8 cellular contexts compared by ENCODE assay signal in the genomic region with DNA sequence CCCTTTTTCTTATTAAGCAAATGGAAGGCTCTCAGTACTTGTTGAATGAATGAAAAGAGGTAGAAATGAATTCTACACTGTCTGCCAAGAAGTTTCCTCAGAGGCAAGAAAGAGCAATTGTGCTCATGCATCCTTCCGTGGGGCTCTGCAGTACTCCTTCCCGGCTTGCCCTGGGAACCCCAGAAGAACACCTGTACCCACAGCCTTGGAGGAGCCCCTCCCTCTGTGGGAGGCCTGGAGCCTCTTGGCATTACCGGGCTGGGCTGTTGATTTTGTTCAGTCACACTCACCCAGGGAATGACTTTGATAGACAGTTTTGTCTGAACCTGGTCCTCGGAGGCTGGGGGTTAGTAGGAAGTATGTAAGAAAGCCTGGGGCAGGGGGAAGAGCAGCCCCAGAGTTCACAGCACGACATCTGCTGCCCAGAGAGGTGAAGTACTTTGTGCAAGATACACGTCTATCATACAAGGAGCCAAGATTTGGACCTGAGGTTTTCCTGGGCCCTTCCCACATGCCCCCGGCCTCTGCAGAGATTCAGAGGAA.
A peak's percentile ranks its signal among the peaks of the same experiment; 100 is the strongest.
DNase-seq lines count a peak whose midpoint lies in the region; ATAC-seq, FAIRE-seq and TF ChIP-seq lines count a peak whose summit lies in the region.

No MANE protein-coding gene starts in this region.

- no peak overlapping the region for H2BK120ac ChIP-seq in mesenchymal stem cell (ENCODE audit: low read depth, low read length)

- 0 out of 5 replicates have a peak, but pooled peaks cover 0 to 3% of the 10 kb centered on the region in 2 experiments for H3K4me1 ChIP-seq in K562 (replicated peaks in 1 of 2; ENCODE audit: control insufficient read depth in 2 of 2, insufficient read depth in 2 of 2, low read length in 2 of 2)
- H3K4me1 ChIP-seq in mesenchymal stem cell (ENCODE audit: control insufficient read depth, insufficient read depth, low read depth, low read length), result peaks cover 11% of the 10 kb centered on the region
- H3K4me1 ChIP-seq in thyroid gland, result peaks cover 12 to 19% of the 10 kb centered on the region in 2 donors

- intact Hi-C loops in activated CD4-positive, alpha-beta T cell treated with anti-CD3 and anti-CD28 coated beads for 36 hours (cut with DNase I, micrococcal nuclease), result loop anchor here (5.0 kb wide), 2 partner anchors 92 to 97 kb away; no protein-coding TSS in a partner anchor
- intact Hi-C loops in K562 (cut with micrococcal nuclease), result no loop called here
- intact Hi-C loops in thyroid gland (cut with DNase I), result no loop called here

- H2AFZ ChIP-seq in K562 (ENCODE audit: low read depth, low read length), result peak overlapping the region; percentile 21; the same call in 1 of the 2 replicates
- no peak overlapping the region for H2AFZ ChIP-seq in mesenchymal stem cell (ENCODE audit: low read depth, low read length)

- no peak overlapping the region for H3K4me3 ChIP-seq in K562
- peak overlapping the region in 1 of 2 experiments; percentile 56 for H3K4me3 ChIP-seq in mesenchymal stem cell (ENCODE audit: insufficient read depth in 1 of 2, low read depth in 1 of 2, low read length in 2 of 2)
- no peak overlapping the region for H3K4me3 ChIP-seq in thyroid gland (replicated peaks in 1 of 3)

- H4K8ac ChIP-seq in mesenchymal stem cell (ENCODE audit: low read length), result no peak overlapping the region

- H2BK5ac ChIP-seq in mesenchymal stem cell (ENCODE audit: low read depth, low read length, poor library complexity, severe bottlenecking), result no peak overlapping the region

- peaks cover 35% of the 10 kb centered on the region for H3K4me1 Mint-ChIP-seq in activated CD4-positive, alpha-beta T cell treated with anti-CD3 and anti-CD28 coated beads for 36 hours

- TF ChIP-seq POLR2A in K562 (conservative IDR thresholded peaks at IDR 0.05) (no peak), thyroid gland (IDR thresholded peaks at IDR 0.05) (no peak)

- no peak overlapping the region for H2BK12ac ChIP-seq in mesenchymal stem cell (ENCODE audit: low read length in 2 of 2)

- FAIRE-seq in K562 (lab: Jason Lieb, UNC), result no peak

- peaks cover 3% of the 10 kb centered on the region for H3K36me3 Mint-ChIP-seq in activated CD4-positive, alpha-beta T cell treated with anti-CD3 and anti-CD28 coated beads for 36 hours (ENCODE audit: low read depth)

- H3K9me3 Mint-ChIP-seq in activated CD4-positive, alpha-beta T cell treated with anti-CD3 and anti-CD28 coated beads for 36 hours (ENCODE audit: low read depth), result no peaks in the 10 kb centered on the region

- H3K27ac Mint-ChIP-seq in activated CD4-positive, alpha-beta T cell treated with anti-CD3 and anti-CD28 coated beads for 36 hours, result peak overlapping the region; percentile 87

- no peaks in the 10 kb centered on the region for H3K36me3 ChIP-seq in K562 (ENCODE audit: control insufficient read depth, insufficient read depth, low read length)
- H3K36me3 ChIP-seq in mesenchymal stem cell (ENCODE audit: control insufficient read depth in 1 of 2, insufficient read depth in 2 of 2, low read depth in 1 of 2, low read length in 2 of 2), result no peaks in the 10 kb centered on the region
- no peaks in the 10 kb centered on the region for H3K36me3 ChIP-seq in thyroid gland

- no peak for DNase-seq in activated CD4-positive, alpha-beta T cell treated with anti-CD3 and anti-CD28 coated beads for 36 hours
- no peak for DNase-seq in activated CD4-positive, alpha-beta T cell treated with anti-CD3 and anti-CD28 coated beads for 1 hour
- no peak for DNase-seq in K562 (ENCODE audit: extremely low read depth in 1 of 4, low spot score in 3 of 4)
- DNase-seq in mesenchymal stem cell, result no peak
- peak in 1 of 2 donors; percentile 9 for DNase-seq in thyroid gland
- DNase-seq in NCI-H2171 treated with DMSO at 0.1 percent for 48 hours (lab: John Stamatoyannopoulos, UW), result no peak
- DNase-seq in stimulated activated CD4-positive, alpha-beta T cell treated with anti-CD3 and anti-CD28 coated beads, Interleukin-15, amount 100 ng/mL, for 24 hours, result no peak

- H3K23ac ChIP-seq in mesenchymal stem cell (ENCODE audit: low read length in 2 of 2), result no peak overlapping the region

- no peak overlapping the region for H3K9ac ChIP-seq in K562 (ENCODE audit: insufficient read depth in 1 of 2, low read depth in 2 of 2, low read length in 2 of 2)
- peak overlapping the region; percentile 86 for H3K9ac ChIP-seq in mesenchymal stem cell (ENCODE audit: low read length)

- in situ Hi-C loops in K562 (cut with MboI), result no loop called here

- H2BK15ac ChIP-seq in mesenchymal stem cell (ENCODE audit: low read depth, poor library complexity, severe bottlenecking), result no peak overlapping the region

- peak; percentile 45 for ATAC-seq in activated CD4-positive, alpha-beta T cell treated with anti-CD3 and anti-CD28 coated beads for 36 hours
- ATAC-seq in K562 (peak; percentile 46; the same call in 2 of the 3 replicates), GM18520 (IDR thresholded peaks at IDR 0.05; ENCODE audit: unreplicated experiment) (no peak)

- H3K4ac ChIP-seq in mesenchymal stem cell (ENCODE audit: low read depth in 1 of 2, low read length in 2 of 2), result no peak overlapping the region

- H3K27ac ChIP-seq in K562 (ENCODE audit: extremely low read depth, low read depth, low read length) (no peak overlapping the region), mesenchymal stem cell (ENCODE audit: low read length, poor library complexity, severe bottlenecking) (no peak overlapping the region), thyroid gland (peak overlapping the region in 2 of 3 donors; percentile 18 to 49)

- H2AK5ac ChIP-seq in mesenchymal stem cell (ENCODE audit: low read length, severe bottlenecking), result no peak overlapping the region

- no peaks in the 10 kb centered on the region for H3K79me1 ChIP-seq in mesenchymal stem cell (replicated peaks; ENCODE audit: low read length, poor library complexity, severe bottlenecking)

- no peaks in the 10 kb centered on the region for H3K9me1 ChIP-seq in K562 (ENCODE audit: control insufficient read depth, insufficient read depth, low read length)

- H4K20me1 ChIP-seq in K562 (replicated peaks; ENCODE audit: control insufficient read depth, insufficient read depth, low read length), result no peaks in the 10 kb centered on the region

- BruUV-seq in K562 (replicated peaks; lab: Mats Ljungman, UMichigan), result no TSS peak

- no peaks in the 10 kb centered on the region for H3K79me2 ChIP-seq in K562 (ENCODE audit: control insufficient read depth, insufficient read depth, low read length)

- no peak overlapping the region for H4K91ac ChIP-seq in mesenchymal stem cell (ENCODE audit: low read length)

- H3K27me3 Mint-ChIP-seq in activated CD4-positive, alpha-beta T cell treated with anti-CD3 and anti-CD28 coated beads for 36 hours, result peaks cover 2% of the 10 kb centered on the region

- POLR2A ChIA-PET in activated CD4-positive, alpha-beta T cell treated with anti-CD3 and anti-CD28 coated beads for 36 hours (lab: Charles Lee), result no interaction called here
- POLR2A ChIA-PET in K562 (lab: Yijun Ruan, JAX), result no interaction called here

- H3K14ac ChIP-seq in mesenchymal stem cell (ENCODE audit: low read length in 2 of 2), result no peak overlapping the region

- TF ChIP-seq CTCF in K562 (IDR thresholded peaks at IDR 0.05 in 2 of 3, conservative IDR thresholded peaks at IDR 0.05 in 1 of 3; ENCODE audit: insufficient read depth in 2 of 3, low read depth in 1 of 3, low read length in 3 of 3) (no peak), thyroid gland (IDR thresholded peaks at IDR 0.05) (no peak)

- H3K4me3 Mint-ChIP-seq in activated CD4-positive, alpha-beta T cell treated with anti-CD3 and anti-CD28 coated beads for 36 hours, result peak overlapping the region; percentile 62

- no peak for TF ChIP-seq EP300 in K562 (IDR thresholded peaks at IDR 0.05; ENCODE audit: low read length)

- H3K27me3 ChIP-seq in K562 (ENCODE audit: control insufficient read depth in 2 of 2, insufficient read depth in 2 of 2, low read length in 2 of 2) (peaks cover 2 to 9% of the 10 kb centered on the region in 2 experiments; a peak in 3 of 5 replicates), mesenchymal stem cell (ENCODE audit: control insufficient read depth in 1 of 2, insufficient read depth in 1 of 2, low read length in 2 of 2) (peaks cover 0 to 9% of the 10 kb centered on the region in 2 experiments), thyroid gland (no peaks in the 10 kb centered on the region)

- no peak overlapping the region for H3K18ac ChIP-seq in mesenchymal stem cell (ENCODE audit: low read depth in 1 of 2, low read length in 2 of 2)

- TF ChIP-seq RAD21 in K562 (CRISPR knock-in tag; conservative IDR thresholded peaks at IDR 0.05 in 1 of 2, IDR thresholded peaks at IDR 0.05 in 1 of 2), result no peak

- CTCF ChIA-PET in activated CD4-positive, alpha-beta T cell treated with anti-CD3 and anti-CD28 coated beads for 36 hours (lab: Charles Lee), result interaction anchor here (0.8 to 1.9 kb wide), 3 partner anchors 118 to 147 kb away, joined by 3 to 6 read pairs (median 4); no protein-coding TSS in a partner anchor
- CTCF ChIA-PET in K562 (lab: Yijun Ruan, JAX; ENCODE audit: low intra/inter-chr PET ratio), result no interaction called here

- 1% methylated on average over 7 of the region's 7 CpGs for WGBS in K562 (ENCODE audit: insufficient coverage, low coverage, missing lambda C conversion rate)
- WGBS in mesenchymal stem cell, result 81% methylated on average over 7 of the region's 7 CpGs
- WGBS in thyroid gland, 2 donors, result 36 to 42% methylated on average over 7 of the region's 7 CpGs

- no peak overlapping the region for H3K4me2 ChIP-seq in K562 (ENCODE audit: insufficient read depth, low read length)
- H3K4me2 ChIP-seq in mesenchymal stem cell (ENCODE audit: low read length, poor library complexity, severe bottlenecking), result no peak overlapping the region

- H3K9me3 ChIP-seq in K562 (replicated peaks; ENCODE audit: control insufficient read depth, insufficient read depth, low read depth, low read length) (no peaks in the 10 kb centered on the region), mesenchymal stem cell (ENCODE audit: control insufficient read depth, low read length) (no peaks in the 10 kb centered on the region), thyroid gland (no peaks in the 10 kb centered on the region)

TF ChIP-seq in K562, 482 proteins besides CTCF, POLR2A, EP300 and RAD21 (continues in another document):
- TF ChIP-seq GABPB1 (CRISPR knock-in tag; IDR thresholded peaks at IDR 0.05) (no peak), STAT5B (CRISPR knock-in tag; IDR thresholded peaks at IDR 0.05) (no peak), TCF3 (CRISPR knock-in tag; IDR thresholded peaks at IDR 0.05) (no peak), ZNF274 (IDR thresholded peaks at IDR 0.05; ENCODE audit: borderline replicate concordance, low read depth, low read length) (no peak), HSF4 (CRISPR knock-in tag; IDR thresholded peaks at IDR 0.05; ENCODE audit: borderline replicate concordance) (no peak)

Comparison
In these comparisons a context has a peak if more than half of its experiments do, and no peak if none do; other contexts are left out.
1. H3K27ac ChIP-seq: peak in thyroid gland (2 of 3); none in K562 (single experiment) and mesenchymal stem cell (single experiment).
2. intact Hi-C loops: an anchor here in activated CD4-positive, alpha-beta T cell treated with anti-CD3 and anti-CD28 coated beads for 36 hours (5.0 kb wide); none called in K562 and thyroid gland.